33 cellular contexts compared by ENCODE assay signal in the genomic region with DNA sequence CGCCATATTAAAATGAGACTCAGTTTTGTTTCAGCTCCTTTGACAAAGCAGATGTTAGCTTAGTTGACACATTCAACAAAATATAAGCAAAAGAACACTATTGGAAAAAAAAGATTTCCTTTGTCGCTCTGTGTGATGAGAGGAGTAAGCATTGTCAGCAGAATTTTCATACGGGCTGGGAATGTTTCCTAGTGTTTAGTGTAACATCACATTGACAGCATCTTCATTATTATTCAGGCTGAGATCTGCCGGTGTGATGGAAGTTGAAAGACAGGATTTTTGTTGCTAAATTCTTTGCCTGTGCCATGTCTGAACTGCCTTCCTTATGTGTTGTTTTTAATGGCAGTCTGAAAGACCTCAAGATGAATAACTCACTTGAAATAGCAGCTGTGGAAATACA. TPM values are rescaled to one million over a fixed set of nuclear protein-coding genes. Genes with fewer than 3 reads are reported as not detected.
"Had no signal": no experiment of that assay in that cellular context is flagged by ENCODE, and none has a peak within 500 bp of the region (broad histone marks: within the 10 kb centered on the region; RNA-seq: fewer than 3 reads in every experiment).

No MANE protein-coding gene starts in this region.

- H3K36me3 Mint-ChIP-seq: activated CD4-positive, alpha-beta memory T cell treated with anti-CD3 and anti-CD28 coated beads for 36 hours; activated CD8-positive, alpha-beta memory T cell treated with anti-CD3 and anti-CD28 coated beads, Interleukin-2, amount 10 ng/mL, durations not matched to agents 7 days and 5 days; activated naive CD4-positive, alpha-beta T cell treated with anti-CD3 and anti-CD28 coated beads, Interleukin-2, amount 50 U/mL, for 24 hours; activated naive CD8-positive, alpha-beta T cell treated with anti-CD3 and anti-CD28 coated beads for 36 hours had no signal

- DNase-seq: activated CD4-positive, alpha-beta memory T cell treated with anti-CD3 and anti-CD28 coated beads for 36 hours; activated CD4-positive, alpha-beta T cell treated with anti-CD3 and anti-CD28 coated beads for 36 hours; activated CD4-positive, alpha-beta T cell treated with anti-CD3 and anti-CD28 coated beads, Interleukin-2, amount 10 ng/mL, durations not matched to agents 24 days and 14 days; activated CD4-positive, CD25-positive, alpha-beta regulatory T cell; activated CD4-positive, CD25-positive, alpha-beta regulatory T cell treated with anti-CD3 and anti-CD28 coated beads, Interleukin-2, amount 50 U/mL, for 72 hours; activated CD8-positive, alpha-beta memory T cell treated with anti-CD3 and anti-CD28 coated beads, Interleukin-2, amount 10 ng/mL, durations not matched to agents 7 days and 5 days; activated CD8-positive, alpha-beta memory T cell treated with anti-CD3 and anti-CD28 coated beads, Interleukin-2, amount 50 U/mL, for 4 hours; activated CD8-positive, alpha-beta T cell treated with anti-CD3 and anti-CD28 coated beads, Interleukin-2, amount 10 ng/mL, durations not matched to agents 7 days and 5 days; activated effector memory CD4-positive, alpha-beta T cell treated with anti-CD3 and anti-CD28 coated beads, Interleukin-2, amount 50 U/mL, for 16 hours; activated naive CD4-positive, alpha-beta T cell treated with anti-CD3 and anti-CD28 coated beads for 36 hours; activated naive CD8-positive, alpha-beta T cell treated with anti-CD3 and anti-CD28 coated beads for 36 hours; activated naive CD8-positive, alpha-beta T cell treated with anti-CD3 and anti-CD28 coated beads, Interleukin-2, amount 50 U/mL, for 24 hours; activated T-cell treated with anti-CD3 and anti-CD28 coated beads, Interleukin-2, amount 50 U/mL, for 1 hour; activated T-cell treated with anti-CD3 and anti-CD28 coated beads, Interleukin-2, amount 50 U/mL, for 48 hours; adrenal gland; amygdala; aorta; body of pancreas; central memory CD4-positive, alpha-beta T cell; cerebellar nuclear complex; colonic mucosa; effector CD8-positive, alpha-beta T cell; foreskin fibroblast; T-helper 2 cell had no signal

- H3K27me3 Mint-ChIP-seq: activated CD4-positive, alpha-beta T cell treated with anti-CD3 and anti-CD28 coated beads, Interleukin-2, amount 10 ng/mL, durations not matched to agents 24 days and 14 days; activated CD8-positive, alpha-beta memory T cell treated with anti-CD3 and anti-CD28 coated beads, Interleukin-2, amount 10 ng/mL, durations not matched to agents 7 days and 5 days; activated naive CD4-positive, alpha-beta T cell treated with anti-CD3 and anti-CD28 coated beads, Interleukin-2, amount 50 U/mL, for 24 hours had no signal

- H3K4me1 ChIP-seq: adrenal gland, body of pancreas, colonic mucosa had no signal

- H3K4me1 Mint-ChIP-seq: activated CD4-positive, alpha-beta T cell treated with anti-CD3 and anti-CD28 coated beads for 36 hours; activated CD4-positive, alpha-beta T cell treated with anti-CD3 and anti-CD28 coated beads, Interleukin-2, amount 10 ng/mL, durations not matched to agents 24 days and 14 days; activated CD8-positive, alpha-beta memory T cell treated with anti-CD3 and anti-CD28 coated beads, Interleukin-2, amount 10 ng/mL, durations not matched to agents 7 days and 5 days; activated naive CD4-positive, alpha-beta T cell treated with anti-CD3 and anti-CD28 coated beads, Interleukin-2, amount 50 U/mL, for 24 hours; activated naive CD8-positive, alpha-beta T cell treated with anti-CD3 and anti-CD28 coated beads for 36 hours; activated naive CD8-positive, alpha-beta T cell treated with anti-CD3 and anti-CD28 coated beads, Interleukin-2, amount 50 U/mL, for 24 hours had no signal

- H3K9me3 Mint-ChIP-seq: activated CD4-positive, alpha-beta memory T cell treated with anti-CD3 and anti-CD28 coated beads for 36 hours; activated CD4-positive, alpha-beta T cell treated with anti-CD3 and anti-CD28 coated beads, Interleukin-2, amount 10 ng/mL, durations not matched to agents 24 days and 14 days; activated naive CD4-positive, alpha-beta T cell treated with anti-CD3 and anti-CD28 coated beads for 36 hours; activated naive CD4-positive, alpha-beta T cell treated with anti-CD3 and anti-CD28 coated beads, Interleukin-2, amount 50 U/mL, for 24 hours; activated naive CD8-positive, alpha-beta T cell treated with anti-CD3 and anti-CD28 coated beads, Interleukin-2, amount 50 U/mL, for 24 hours; activated T-helper 1 cell treated with anti-CD3 and anti-CD28 coated beads, Interleukin-12 subunit alpha, Interleukin-12 subunit beta, Interleukin-2, Interleukin-4 antibody, amounts not matched to agents 30 ng/mL and 10 ng/mL and 1 ng/mL, durations not matched to agents 14 hours and 24 hours and 36 hours; activated T-helper 2 cell treated with anti-CD3 and anti-CD28 coated beads, Interferon-gamma antibody, Interleukin-2, Interleukin-4, amounts not matched to agents 10 μg/mL and 5 μg/mL and 100 μg/mL, durations not matched to agents 14 hours and 24 hours and 36 hours had no signal

- H3K27ac ChIP-seq: adrenal gland, body of pancreas, cardiac muscle cell, colonic mucosa had no signal

- H3K36me3 ChIP-seq: adrenal gland, cardiac muscle cell, colonic mucosa had no signal

- H3K9me3 ChIP-seq: adrenal gland, body of pancreas, colonic mucosa had no signal

- ATAC-seq: activated CD4-positive, alpha-beta T cell treated with anti-CD3 and anti-CD28 coated beads for 36 hours; activated CD8-positive, alpha-beta memory T cell treated with anti-CD3 and anti-CD28 coated beads, Interleukin-2, amount 10 ng/mL, durations not matched to agents 7 days and 5 days; activated CD8-positive, alpha-beta T cell treated with anti-CD3 and anti-CD28 coated beads, Interleukin-2, amount 10 ng/mL, durations not matched to agents 7 days and 5 days; activated naive CD8-positive, alpha-beta T cell treated with anti-CD3 and anti-CD28 coated beads, Interleukin-2, amount 50 U/mL, for 24 hours; body of pancreas; esophagus mucosa had no signal

- H3K4me3 Mint-ChIP-seq: activated CD4-positive, alpha-beta memory T cell treated with anti-CD3 and anti-CD28 coated beads for 36 hours; activated CD4-positive, alpha-beta T cell treated with anti-CD3 and anti-CD28 coated beads for 36 hours; activated CD4-positive, alpha-beta T cell treated with anti-CD3 and anti-CD28 coated beads, Interleukin-2, amount 10 ng/mL, durations not matched to agents 24 days and 14 days; activated CD8-positive, alpha-beta memory T cell treated with anti-CD3 and anti-CD28 coated beads, Interleukin-2, amount 10 ng/mL, durations not matched to agents 7 days and 5 days; activated CD8-positive, alpha-beta T cell treated with anti-CD3 and anti-CD28 coated beads, Interleukin-2, amount 10 ng/mL, durations not matched to agents 7 days and 5 days; activated naive CD4-positive, alpha-beta T cell treated with anti-CD3 and anti-CD28 coated beads for 36 hours; activated naive CD4-positive, alpha-beta T cell treated with anti-CD3 and anti-CD28 coated beads, Interleukin-2, amount 50 U/mL, for 24 hours; activated naive CD8-positive, alpha-beta T cell treated with anti-CD3 and anti-CD28 coated beads for 36 hours; activated naive CD8-positive, alpha-beta T cell treated with anti-CD3 and anti-CD28 coated beads, Interleukin-2, amount 50 U/mL, for 24 hours; activated T-helper 1 cell treated with anti-CD3 and anti-CD28 coated beads, Interleukin-12 subunit alpha, Interleukin-12 subunit beta, Interleukin-2, Interleukin-4 antibody, amounts not matched to agents 30 ng/mL and 10 ng/mL and 1 ng/mL, durations not matched to agents 14 hours and 24 hours and 36 hours had no signal

- H3K27ac Mint-ChIP-seq: activated CD4-positive, alpha-beta memory T cell treated with anti-CD3 and anti-CD28 coated beads for 36 hours; activated CD4-positive, alpha-beta T cell treated with anti-CD3 and anti-CD28 coated beads for 36 hours; activated CD4-positive, alpha-beta T cell treated with anti-CD3 and anti-CD28 coated beads, Interleukin-2, amount 10 ng/mL, durations not matched to agents 24 days and 14 days; activated CD8-positive, alpha-beta memory T cell treated with anti-CD3 and anti-CD28 coated beads, Interleukin-2, amount 10 ng/mL, durations not matched to agents 7 days and 5 days; activated CD8-positive, alpha-beta T cell treated with anti-CD3 and anti-CD28 coated beads, Interleukin-2, amount 10 ng/mL, durations not matched to agents 7 days and 5 days; activated naive CD4-positive, alpha-beta T cell treated with anti-CD3 and anti-CD28 coated beads for 36 hours; activated naive CD4-positive, alpha-beta T cell treated with anti-CD3 and anti-CD28 coated beads, Interleukin-2, amount 50 U/mL, for 24 hours; activated naive CD8-positive, alpha-beta T cell treated with anti-CD3 and anti-CD28 coated beads for 36 hours; activated naive CD8-positive, alpha-beta T cell treated with anti-CD3 and anti-CD28 coated beads, Interleukin-2, amount 50 U/mL, for 24 hours; activated T-helper 1 cell treated with anti-CD3 and anti-CD28 coated beads, Interleukin-12 subunit alpha, Interleukin-12 subunit beta, Interleukin-2, Interleukin-4 antibody, amounts not matched to agents 30 ng/mL and 10 ng/mL and 1 ng/mL, durations not matched to agents 14 hours and 24 hours and 36 hours; activated T-helper 2 cell treated with anti-CD3 and anti-CD28 coated beads, Interferon-gamma antibody, Interleukin-2, Interleukin-4, amounts not matched to agents 10 μg/mL and 5 μg/mL and 100 μg/mL, durations not matched to agents 14 hours and 24 hours and 36 hours had no signal

- FAIRE-seq: frontal cortex had no signal

- H3K27me3 ChIP-seq: adrenal gland, body of pancreas, cardiac muscle cell, colonic mucosa had no signal

- H3K4me3 ChIP-seq: adrenal gland, body of pancreas, cardiac muscle cell, colonic mucosa had no signal

RNA-seq across cellular contexts. Expression of a gene that starts 49.1 kb away (rescaled TPM):
- total RNA-seq: activated CD4-positive, alpha-beta memory T cell treated with anti-CD3 and anti-CD28 coated beads for 36 hours; activated CD4-positive, alpha-beta T cell treated with anti-CD3 and anti-CD28 coated beads for 36 hours; activated CD4-positive, alpha-beta T cell treated with anti-CD3 and anti-CD28 coated beads, Interleukin-2, amount 10 ng/mL, durations not matched to agents 24 days and 14 days; activated CD8-positive, alpha-beta memory T cell treated with anti-CD3 and anti-CD28 coated beads for 36 hours; activated CD8-positive, alpha-beta memory T cell treated with anti-CD3 and anti-CD28 coated beads, Interleukin-2, amount 10 ng/mL, durations not matched to agents 7 days and 5 days; activated CD8-positive, alpha-beta T cell treated with anti-CD3 and anti-CD28 coated beads, Interleukin-2, amount 10 ng/mL, durations not matched to agents 7 days and 5 days; activated naive CD4-positive, alpha-beta T cell treated with anti-CD3 and anti-CD28 coated beads for 36 hours; activated naive CD8-positive, alpha-beta T cell treated with anti-CD3 and anti-CD28 coated beads for 36 hours; activated T-helper 1 cell treated with anti-CD3 and anti-CD28 coated beads, Interleukin-12 subunit alpha, Interleukin-12 subunit beta, Interleukin-2, Interleukin-4 antibody, amounts not matched to agents 30 ng/mL and 10 ng/mL and 1 ng/mL, durations not matched to agents 14 hours and 24 hours and 36 hours; activated T-helper 2 cell treated with anti-CD3 and anti-CD28 coated beads, Interferon-gamma antibody, Interleukin-2, Interleukin-4, amounts not matched to agents 10 μg/mL and 5 μg/mL and 100 μg/mL, durations not matched to agents 14 hours and 24 hours and 36 hours; epithelial cell of proximal tubule; esophagus mucosa; T-helper 1 cell treated with Interleukin-12 subunit alpha and Interleukin-12 subunit beta and Interleukin-4 antibody, amounts not matched to agents 30 ng/mL and 1 ng/mL, for 36 hours had no signal
- polyA plus RNA-seq: cardiac muscle cell had no signal
